In genomic region chr2:47043891-47044239, GRCh38 we compare ENCODE assay signal across 10 cellular contexts.
DNase-seq lines count a peak whose midpoint lies in the region; TF ChIP-seq lines count a peak whose summit lies in the region.
"Had no signal": no experiment of that assay in that cellular context is flagged by ENCODE, and none has a peak within 500 bp of the region (broad histone marks: within the 10 kb centered on the region; RNA-seq: fewer than 3 reads in every experiment).

No MANE protein-coding gene starts in this region.

- no peak for DNase-seq in T-helper 2 cell treated with Interferon-gamma antibody and Interleukin-4, amounts not matched to agents 5 μg/mL and 100 μg/mL, for 36 hours (ENCODE audit: low spot score)
- no peak for DNase-seq in T-helper 2 cell
- no peak for DNase-seq in type B pancreatic cell (ENCODE audit: extremely low spot score, unreplicated experiment)
- DNase-seq in NCI-H1436 (lab: John Stamatoyannopoulos, UW), result no peak
- DNase-seq in activated CD4-positive, alpha-beta T cell treated with anti-CD3 and anti-CD28 coated beads for 48 hours, result no peak
- DNase-seq in cortex of kidney (lab: John Stamatoyannopoulos, UW), result no peak
- DNase-seq: activated CD4-positive, CD25-positive, alpha-beta regulatory T cell treated with anti-CD3 and anti-CD28 coated beads, Interleukin-2, amount 50 U/mL, for 72 hours; NCI-H510A treated with DMSO at 0.1 percent for 48 hours had no signal

- peaks cover 39% of the 10 kb centered on the region for H3K36me3 ChIP-seq in mesodermal cell (ENCODE audit: control insufficient read depth, insufficient read depth, low read length)

- 73 to 81% methylated on average over 3 to 4 of the region's 4 CpGs for WGBS in mesodermal cell (ENCODE audit: insufficient coverage in 2 of 2), 2 experiments

- peaks cover 7% of the 10 kb centered on the region for H3K4me1 Mint-ChIP-seq in T-helper 2 cell treated with Interferon-gamma antibody and Interleukin-4, amounts not matched to agents 5 μg/mL and 100 μg/mL, for 36 hours (ENCODE audit: low read depth)
- H3K4me1 Mint-ChIP-seq in brain, result peaks cover 64% of the 10 kb centered on the region
- H3K4me1 Mint-ChIP-seq in type B pancreatic cell (ENCODE audit: unreplicated experiment), result peaks cover 47% of the 10 kb centered on the region

- no peak overlapping the region for H3K4me3 Mint-ChIP-seq in T-helper 2 cell treated with Interferon-gamma antibody and Interleukin-4, amounts not matched to agents 5 μg/mL and 100 μg/mL, for 36 hours
- no peak overlapping the region for H3K4me3 Mint-ChIP-seq in brain
- peak overlapping the region; percentile 58 for H3K4me3 Mint-ChIP-seq in type B pancreatic cell

- H3K27ac Mint-ChIP-seq in T-helper 2 cell treated with Interferon-gamma antibody and Interleukin-4, amounts not matched to agents 5 μg/mL and 100 μg/mL, for 36 hours, result peak overlapping the region; percentile 50
- H3K27ac Mint-ChIP-seq in brain, result peak overlapping the region in 3 of 5 experiments; percentile 63 to 81 (median 79)
- H3K27ac Mint-ChIP-seq in type B pancreatic cell, result peak overlapping the region; percentile 83

- peak overlapping the region; percentile 93 for H3K27ac ChIP-seq in mesodermal cell (ENCODE audit: low read depth, low read length, severe bottlenecking)

- no peaks in the 10 kb centered on the region for H3K9me3 ChIP-seq in mesodermal cell (ENCODE audit: control insufficient read depth, low read length)

- H3K9me3 Mint-ChIP-seq in T-helper 2 cell treated with Interferon-gamma antibody and Interleukin-4, amounts not matched to agents 5 μg/mL and 100 μg/mL, for 36 hours, result no peaks in the 10 kb centered on the region
- no peaks in the 10 kb centered on the region for H3K9me3 Mint-ChIP-seq in brain
- H3K9me3 Mint-ChIP-seq in type B pancreatic cell, result no peaks in the 10 kb centered on the region

- H3K4me1 ChIP-seq in mesodermal cell (ENCODE audit: control insufficient read depth, insufficient read depth, low read length, poor library complexity, severe bottlenecking), result peaks cover 44% of the 10 kb centered on the region

- peaks cover 25% of the 10 kb centered on the region for H3K36me3 Mint-ChIP-seq in T-helper 2 cell treated with Interferon-gamma antibody and Interleukin-4, amounts not matched to agents 5 μg/mL and 100 μg/mL, for 36 hours (ENCODE audit: low read depth)
- H3K36me3 Mint-ChIP-seq in brain (peaks cover 21% of the 10 kb centered on the region), type B pancreatic cell (peaks cover 3% of the 10 kb centered on the region)

- TF ChIP-seq CTCF in brain (conservative IDR thresholded peaks at IDR 0.05) (no peak), type B pancreatic cell (conservative IDR thresholded peaks at IDR 0.05) (no peak)

- no peaks in the 10 kb centered on the region for H3K27me3 Mint-ChIP-seq in T-helper 2 cell treated with Interferon-gamma antibody and Interleukin-4, amounts not matched to agents 5 μg/mL and 100 μg/mL, for 36 hours (ENCODE audit: low read depth)
- H3K27me3 Mint-ChIP-seq in brain (no peaks in the 10 kb centered on the region), type B pancreatic cell (no peaks in the 10 kb centered on the region)

- no peak overlapping the region for H3K4me3 ChIP-seq in mesodermal cell (ENCODE audit: extremely low read depth, insufficient read depth, low read length, poor library complexity, severe bottlenecking)
